In the genomic region with DNA sequence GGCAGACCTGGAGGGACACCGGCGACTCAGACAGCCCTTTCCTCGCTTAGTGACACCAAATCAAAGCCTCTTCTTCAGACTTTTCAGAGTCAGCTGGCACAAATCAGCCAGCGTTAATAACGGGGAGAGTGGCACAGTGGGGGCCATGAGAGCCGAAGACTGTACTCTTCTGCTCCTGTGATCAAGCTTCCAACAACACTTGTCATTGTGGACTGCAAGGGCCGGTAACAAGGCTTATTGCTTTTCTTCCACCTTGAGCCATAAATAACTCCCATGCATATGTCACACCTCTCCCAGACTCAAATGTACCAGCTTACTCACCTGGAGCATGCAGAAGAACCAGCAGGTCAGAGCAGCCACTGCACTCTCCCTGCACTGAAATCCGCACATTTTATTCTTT, we compare ENCODE assay signal across 20 cellular contexts.
"Had no signal": no experiment of that assay in that cellular context is flagged by ENCODE, and none has a peak within 500 bp of the region (broad histone marks: within the 10 kb centered on the region; RNA-seq: fewer than 3 reads in every experiment).

No MANE protein-coding gene starts in this region.

- H3K9ac ChIP-seq: parathyroid adenoma had no signal

- H3K4me3 ChIP-seq: dorsolateral prefrontal cortex, lower lobe of right lung, prostate gland, right atrium auricular region, sigmoid colon, thoracic aorta, tibial nerve, upper lobe of right lung, uterus had no signal

- H3K27ac ChIP-seq: lower lobe of right lung, neutrophil, parathyroid adenoma, prostate gland, right atrium auricular region, sigmoid colon, thoracic aorta, tibial nerve, upper lobe of right lung, uterus had no signal

- H3K4me1 ChIP-seq: lower lobe of right lung, sigmoid colon, tibial nerve, upper lobe of right lung, uterus had no signal

- DNase-seq: effector CD4-positive, alpha-beta T cell; head of caudate nucleus; left ventricle myocardium superior; lower lobe of right lung; natural killer cell; sigmoid colon; stimulated activated CD4-positive, alpha-beta T cell treated with anti-CD3 and anti-CD28 coated beads, Interleukin-4, amount 100 ng/mL, for 4 hours; stimulated activated naive B cell treated with anti-CD40 and anti-IgM and Interleukin-4, amounts not matched to agents 10 μg/mL and 1 μg/mL and 100 μg/mL, for 72 hours; upper lobe of right lung; uterus had no signal

- H3K36me3 ChIP-seq: uterus had no signal

- H3K79me2 ChIP-seq: parathyroid adenoma had no signal

- H3K27me3 ChIP-seq: dorsolateral prefrontal cortex, neutrophil, right atrium auricular region, sigmoid colon, tibial nerve, upper lobe of right lung, uterus had no signal

- H2AFZ ChIP-seq: parathyroid adenoma had no signal

- FAIRE-seq: colon, frontal cortex, keratinocyte had no signal

- ATAC-seq: left ventricle myocardium superior; lower lobe of right lung; natural killer cell; stimulated activated naive B cell treated with anti-CD40 and anti-IgM and Interleukin-4, amounts not matched to agents 10 μg/mL and 1 μg/mL and 100 μg/mL, for 72 hours; upper lobe of right lung had no signal

- H3K9me3 ChIP-seq: lower lobe of right lung, neutrophil, prostate gland, right atrium auricular region, sigmoid colon, thoracic aorta, tibial nerve, upper lobe of right lung, uterus had no signal
